Comparison of ENCODE assay signal across 1 cellular context in the genomic region with DNA sequence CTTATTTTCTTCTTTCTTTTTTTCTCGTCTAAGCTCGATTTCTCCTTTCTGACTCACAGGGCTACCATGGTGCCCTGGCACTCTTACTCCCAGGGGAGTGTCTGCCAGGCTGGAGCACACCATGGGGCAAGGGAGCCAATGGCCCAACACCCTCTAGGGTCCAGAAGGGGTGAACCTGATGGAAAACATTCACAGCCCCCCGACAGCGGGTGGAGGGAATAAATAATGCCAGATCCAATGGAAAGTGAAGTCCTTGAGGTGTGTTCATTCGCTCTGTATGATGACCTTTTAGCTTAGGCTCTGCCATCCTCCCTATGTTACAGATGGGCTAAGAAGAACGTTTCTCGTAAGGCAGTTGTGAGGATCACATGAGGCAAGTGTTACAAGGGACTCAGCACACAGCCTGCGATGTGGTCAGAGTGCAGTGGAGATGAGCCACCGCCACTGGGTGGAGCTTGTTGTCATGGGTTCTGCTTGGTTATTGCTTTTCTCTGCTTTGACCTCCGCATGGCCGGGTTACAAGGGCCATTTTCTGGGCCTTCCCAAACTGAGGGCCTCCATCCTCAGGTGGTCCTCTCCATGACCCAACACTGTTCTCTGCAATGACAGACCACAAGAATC.
TF ChIP-seq lines count a peak whose summit lies in the region.

No MANE protein-coding gene starts in this region.

TF ChIP-seq in HepG2, 621 proteins besides CTCF, POLR2A, EP300 and RAD21:
- peak; percentile 44; the same call in 1 of the 2 replicates for TF ChIP-seq SMC3 (IDR thresholded peaks at IDR 0.05; ENCODE audit: low read length)
- TF ChIP-seq, protein P1, sequence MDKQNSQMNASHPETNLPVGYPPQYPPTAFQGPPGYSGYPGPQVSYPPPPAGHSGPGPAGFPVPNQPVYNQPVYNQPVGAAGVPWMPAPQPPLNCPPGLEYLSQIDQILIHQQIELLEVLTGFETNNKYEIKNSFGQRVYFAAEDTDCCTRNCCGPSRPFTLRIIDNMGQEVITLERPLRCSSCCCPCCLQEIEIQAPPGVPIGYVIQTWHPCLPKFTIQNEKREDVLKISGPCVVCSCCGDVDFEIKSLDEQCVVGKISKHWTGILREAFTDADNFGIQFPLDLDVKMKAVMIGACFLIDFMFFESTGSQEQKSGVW (CRISPR knock-in tag; IDR thresholded peaks at IDR 0.05; ENCODE audit: borderline replicate concordance): no peak
- TF ChIP-seq STAG1 (CRISPR knock-in tag; IDR thresholded peaks at IDR 0.05): peak; percentile 57
- TF ChIP-seq CHCHD3 (CRISPR knock-in tag; IDR thresholded peaks at IDR 0.05): no peak
- TF ChIP-seq, protein P2, sequence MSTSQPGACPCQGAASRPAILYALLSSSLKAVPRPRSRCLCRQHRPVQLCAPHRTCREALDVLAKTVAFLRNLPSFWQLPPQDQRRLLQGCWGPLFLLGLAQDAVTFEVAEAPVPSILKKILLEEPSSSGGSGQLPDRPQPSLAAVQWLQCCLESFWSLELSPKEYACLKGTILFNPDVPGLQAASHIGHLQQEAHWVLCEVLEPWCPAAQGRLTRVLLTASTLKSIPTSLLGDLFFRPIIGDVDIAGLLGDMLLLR (CRISPR knock-in tag; IDR thresholded peaks at IDR 0.05): no peak
- TF ChIP-seq KAT7 (CRISPR knock-in tag; IDR thresholded peaks at IDR 0.05; ENCODE audit: borderline replicate concordance): no peak
- peak; percentile 37; the same call in 1 of the 2 replicates for TF ChIP-seq ZNF292 (CRISPR knock-in tag; IDR thresholded peaks at IDR 0.05; ENCODE audit: borderline replicate concordance, low read depth)
- TF ChIP-seq MYNN (CRISPR knock-in tag; IDR thresholded peaks at IDR 0.05; ENCODE audit: low read depth): no peak
